Comparison of ENCODE assay signal across 17 cellular contexts in the genomic region with DNA sequence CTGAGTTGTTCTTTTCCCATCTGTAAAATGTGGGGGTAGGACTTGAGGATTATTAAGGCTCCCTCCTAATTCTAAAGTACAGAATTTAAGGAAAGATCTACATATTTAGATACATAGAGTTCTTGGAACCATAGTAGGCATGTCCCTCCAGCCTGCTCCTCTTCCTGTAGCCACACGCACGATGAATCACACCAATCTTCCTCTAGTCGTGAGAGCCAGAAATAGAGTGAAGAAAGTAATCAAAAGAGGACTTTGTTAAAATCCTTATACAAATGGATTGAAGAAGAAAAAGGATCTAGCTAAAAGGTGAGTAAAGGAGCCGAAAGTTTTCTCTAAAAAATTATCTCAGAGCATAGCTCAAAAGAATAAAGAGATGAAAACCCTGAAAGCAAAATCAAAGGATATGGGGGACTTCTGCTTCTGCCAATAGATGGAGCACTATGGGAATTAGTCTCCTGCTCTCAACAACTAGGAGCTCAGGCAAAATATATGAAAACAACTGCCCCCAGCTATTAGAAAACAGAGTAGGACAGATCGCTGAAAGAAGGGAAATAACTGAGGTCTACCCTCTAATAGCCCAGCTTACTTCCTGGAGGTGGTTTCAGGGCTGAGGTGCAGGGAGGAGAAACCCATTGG. TPM values are rescaled to one million over a fixed set of nuclear protein-coding genes. Genes with fewer than 3 reads are reported as not detected.
A peak's percentile ranks its signal among the peaks of the same experiment; 100 is the strongest.
DNase-seq lines count a peak whose midpoint lies in the region; ATAC-seq, FAIRE-seq and TF ChIP-seq lines count a peak whose summit lies in the region.
"Had no signal": no experiment of that assay in that cellular context is flagged by ENCODE, and none has a peak within 500 bp of the region (broad histone marks: within the 10 kb centered on the region; RNA-seq: fewer than 3 reads in every experiment).

No MANE protein-coding gene starts in this region.

- no peaks in the 10 kb centered on the region for H3F3A ChIP-seq in MM.1S (ENCODE audit: insufficient read depth, low read length)

- H3K9me2 ChIP-seq in hepatocyte (replicated peaks; ENCODE audit: insufficient read depth) (no peaks in the 10 kb centered on the region), MM.1S (replicated peaks; ENCODE audit: insufficient read depth, low read length) (no peaks in the 10 kb centered on the region)

- DNase-seq in AG09309 (ENCODE audit: low read depth) (no peak), HT1080 (ENCODE audit: low read depth) (peak; percentile 48), astrocyte (ENCODE audit: low read depth) (no peak), hepatocyte (ENCODE audit: low spot score) (no peak), ureter (ENCODE audit: low spot score) (no peak), MM.1S (no peak)
- no peak for DNase-seq in activated CD4-positive, CD25-positive, alpha-beta regulatory T cell (lab: John Stamatoyannopoulos, UW)
- DNase-seq: activated T-cell treated with anti-CD3 and anti-CD28 coated beads for 4 hours; KG1; NCI-H2171 treated with DMSO at 0.1 percent for 48 hours; psoas muscle; stimulated activated CD4-positive, alpha-beta T cell treated with anti-CD3 and anti-CD28 coated beads, Interleukin-1b, Interleukin-23, amount 100 ng/mL, for 48 hours; SW 1271; upper lobe of right lung had no signal

- no peaks in the 10 kb centered on the region for H3K36me3 Mint-ChIP-seq in astrocyte (ENCODE audit: low read depth, unreplicated experiment)

- H4K20me1 ChIP-seq in astrocyte (ENCODE audit: insufficient read depth, low read length) (no peaks in the 10 kb centered on the region), hepatocyte (ENCODE audit: insufficient read depth, poor library complexity, severe bottlenecking) (no peaks in the 10 kb centered on the region), MM.1S (ENCODE audit: insufficient read depth, low read length) (no peaks in the 10 kb centered on the region)

- H3K9ac ChIP-seq in astrocyte (ENCODE audit: low read length) (no peak overlapping the region), MM.1S (ENCODE audit: low read length) (no peak overlapping the region)

- peaks cover 7% of the 10 kb centered on the region for H3K4me1 Mint-ChIP-seq in astrocyte (ENCODE audit: low read depth, unreplicated experiment)

- H3K4me1 ChIP-seq in astrocyte (ENCODE audit: insufficient read depth, low read length) (no peaks in the 10 kb centered on the region), hepatocyte (ENCODE audit: insufficient read depth) (no peaks in the 10 kb centered on the region), MM.1S (ENCODE audit: low read length) (no peaks in the 10 kb centered on the region)
- H3K4me1 ChIP-seq: psoas muscle, upper lobe of right lung had no signal

- FAIRE-seq in astrocyte (lab: Jason Lieb, UNC), result no peak

- no peak for ATAC-seq in GM18517 (IDR thresholded peaks at IDR 0.05; ENCODE audit: unreplicated experiment)
- ATAC-seq: psoas muscle, upper lobe of right lung had no signal

- H3K9me3 Mint-ChIP-seq in astrocyte (ENCODE audit: unreplicated experiment), result no peaks in the 10 kb centered on the region

- H3K9me3 ChIP-seq in astrocyte (ENCODE audit: insufficient read depth, low read depth, low read length) (no peaks in the 10 kb centered on the region), hepatocyte (ENCODE audit: low read depth) (no peaks in the 10 kb centered on the region), MM.1S (replicated peaks; ENCODE audit: insufficient read depth, low read length) (no peaks in the 10 kb centered on the region)
- H3K9me3 ChIP-seq: psoas muscle, upper lobe of right lung had no signal

- peak overlapping the region; percentile 67 for H3K27ac Mint-ChIP-seq in astrocyte (ENCODE audit: unreplicated experiment)

- H3K27me3 ChIP-seq in astrocyte (ENCODE audit: insufficient read depth, low read length) (no peaks in the 10 kb centered on the region), hepatocyte (no peaks in the 10 kb centered on the region), MM.1S (replicated peaks; ENCODE audit: insufficient read depth, low read length) (no peaks in the 10 kb centered on the region)
- H3K27me3 ChIP-seq: upper lobe of right lung had no signal

- no peak overlapping the region for H3K4me3 Mint-ChIP-seq in astrocyte (ENCODE audit: unreplicated experiment)

- H3K27me3 Mint-ChIP-seq in astrocyte (ENCODE audit: low read depth, unreplicated experiment), result no peaks in the 10 kb centered on the region

- H3K4me2 ChIP-seq in astrocyte (ENCODE audit: low read length) (peak overlapping the region; percentile 16), hepatocyte (no peak overlapping the region), MM.1S (ENCODE audit: low read depth, low read length) (no peak overlapping the region)

- peak overlapping the region; percentile 6 for H2AFZ ChIP-seq in astrocyte (ENCODE audit: low read depth, low read length)
- H2AFZ ChIP-seq in hepatocyte, result no peak overlapping the region
- no peak overlapping the region for H2AFZ ChIP-seq in MM.1S (ENCODE audit: low read length)

- H3K27ac ChIP-seq in astrocyte (ENCODE audit: low read depth, low read length), result no peak overlapping the region
- no peak overlapping the region for H3K27ac ChIP-seq in hepatocyte
- no peak overlapping the region for H3K27ac ChIP-seq in MM.1S (ENCODE audit: low read length)
- H3K27ac ChIP-seq: psoas muscle, upper lobe of right lung had no signal

- H3K4me3 ChIP-seq in AG09309 (ENCODE audit: control insufficient read depth, low read depth, low read length) (no peak overlapping the region), astrocyte (ENCODE audit: insufficient read depth, low read depth, low read length) (no peak overlapping the region), hepatocyte (no peak overlapping the region), MM.1S (ENCODE audit: low read length) (no peak overlapping the region)
- H3K4me3 ChIP-seq: psoas muscle, upper lobe of right lung had no signal

- H3K36me3 ChIP-seq in astrocyte (ENCODE audit: insufficient read depth, low read length), result no peaks in the 10 kb centered on the region
- no peaks in the 10 kb centered on the region for H3K36me3 ChIP-seq in hepatocyte (replicated peaks; ENCODE audit: insufficient read depth, low read depth)
- no peaks in the 10 kb centered on the region for H3K36me3 ChIP-seq in MM.1S (replicated peaks; ENCODE audit: insufficient read depth, low read length)
- H3K36me3 ChIP-seq: upper lobe of right lung had no signal

- H3K79me2 ChIP-seq in astrocyte (ENCODE audit: insufficient read depth, low read length), result no peaks in the 10 kb centered on the region
- no peaks in the 10 kb centered on the region for H3K79me2 ChIP-seq in hepatocyte
- no peaks in the 10 kb centered on the region for H3K79me2 ChIP-seq in MM.1S (ENCODE audit: low read length)

- TF ChIP-seq CTCF in AG09309 (IDR thresholded peaks at IDR 0.05; ENCODE audit: control insufficient read depth, insufficient read depth, low read depth, low read length, missing control alignments) (peak; percentile 29), astrocyte (IDR thresholded peaks at IDR 0.05; ENCODE audit: insufficient read depth, low read depth, low read length) (no peak), hepatocyte (IDR thresholded peaks at IDR 0.05; ENCODE audit: poor library complexity) (peak; percentile 5), MM.1S (IDR thresholded peaks at IDR 0.05; ENCODE audit: low read length) (no peak)

- WGBS in hepatocyte (ENCODE audit: low lambda C conversion rate, missing lambda C conversion rate), result 81% methylated on average over 5 of the region's 5 CpGs

RNA-seq across cellular contexts. Expression of a gene that starts 8.5 kb away (rescaled TPM):
- not detected in 2 replicates for total RNA-seq in HT1080 (2014; rRNA removed; shearing (Covaris generic))
- not detected in 2 replicates for polyA plus RNA-seq in HT1080 (2015; cell fraction: cytosol; rRNA removed)
- not detected in 2 replicates for polyA plus RNA-seq in HT1080 (2015; cell fraction: nucleus; rRNA removed)
- total RNA-seq in astrocyte (not detected in 2 replicates), hepatocyte (not detected in 2 replicates), ureter (not detected)
- polyA plus RNA-seq in hepatocyte, result not detected in 2 replicates
- total RNA-seq: psoas muscle, upper lobe of right lung had no signal
- polyA plus RNA-seq: adipose tissue, BJ, psoas muscle had no signal

RNA-seq across cellular contexts. Expression of a gene that starts 40.0 kb away (rescaled TPM):
- 0.05 TPM in 1 of 2 replicates, not detected in the other for total RNA-seq in HT1080 (2014; rRNA removed; shearing (Covaris generic))
- polyA plus RNA-seq in HT1080 (2015; cell fraction: cytosol; rRNA removed), result 0.32 and 0.51 TPM in 2 replicates
- polyA plus RNA-seq in HT1080 (2015; cell fraction: nucleus; rRNA removed), result 0.26 TPM in 1 of 2 replicates, not detected in the other
- total RNA-seq in astrocyte, result not detected in 2 replicates
- 0.20 and 0.96 TPM in 2 replicates for total RNA-seq in hepatocyte
- polyA plus RNA-seq in hepatocyte, result 0.16 TPM in 1 of 2 replicates, not detected in the other
- total RNA-seq in ureter, result 0.18 TPM
- total RNA-seq: psoas muscle had no signal
- polyA plus RNA-seq: adipose tissue, BJ, psoas muscle had no signal

Comparison
In these comparisons a context has a peak if more than half of its experiments do, and no peak if none do; other contexts are left out.
1. CTCF ChIP-seq: peak in AG09309 (single experiment) and hepatocyte (single experiment); none in astrocyte (single experiment) and MM.1S (single experiment).